Comparison of ENCODE assay signal across 16 cellular contexts in the genomic region with DNA sequence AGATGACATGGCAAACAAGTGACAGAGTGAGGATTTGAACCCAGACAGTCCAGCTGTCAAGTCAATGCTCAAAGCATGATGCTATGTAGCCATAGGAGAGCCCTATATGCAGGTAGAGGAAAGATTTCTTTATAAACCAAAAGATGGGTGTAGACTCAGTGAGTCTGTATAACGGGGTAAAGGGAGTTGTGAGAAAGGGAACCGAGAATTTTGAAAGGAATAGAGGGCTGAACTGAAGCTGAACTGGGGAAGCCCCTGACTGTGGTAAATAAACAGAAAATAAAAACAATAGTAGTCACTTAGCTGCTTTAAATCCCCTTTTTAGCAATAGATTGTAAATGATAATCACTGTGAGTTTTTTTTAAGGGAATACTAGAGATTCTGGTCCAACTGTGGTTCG.
DNase-seq lines count a peak whose midpoint lies in the region; ATAC-seq, FAIRE-seq and TF ChIP-seq lines count a peak whose summit lies in the region.
"Had no signal": no experiment of that assay in that cellular context is flagged by ENCODE, and none has a peak within 500 bp of the region (broad histone marks: within the 10 kb centered on the region; RNA-seq: fewer than 3 reads in every experiment).

No MANE protein-coding gene starts in this region.

- no peaks in the 10 kb centered on the region for H3K4me1 ChIP-seq in kidney (ENCODE audit: control insufficient read depth in 1 of 2, insufficient read depth in 1 of 2, low read depth in 1 of 2, low read length in 2 of 2)

- no peaks in the 10 kb centered on the region for H3K9me3 ChIP-seq in kidney (ENCODE audit: control insufficient read depth in 1 of 2, low read length in 2 of 2)

- H3K4me1 Mint-ChIP-seq in stimulated activated naive B cell treated with anti-CD40 and anti-IgM and Interleukin-4, amounts not matched to agents 10 μg/mL and 1 μg/mL and 100 μg/mL, for 72 hours, result no peaks in the 10 kb centered on the region
- H3K4me1 Mint-ChIP-seq: activated B cell treated with CpG ODN at 0.5 μM for 24 hours; naive thymus-derived CD8-positive, alpha-beta T cell had no signal

- H3K27ac Mint-ChIP-seq in stimulated activated naive B cell treated with anti-CD40 and anti-IgM and Interleukin-4, amounts not matched to agents 10 μg/mL and 1 μg/mL and 100 μg/mL, for 72 hours, result no peak overlapping the region
- H3K27ac Mint-ChIP-seq: activated B cell treated with CpG ODN at 0.5 μM for 24 hours; naive thymus-derived CD8-positive, alpha-beta T cell had no signal

- H3K27ac ChIP-seq in kidney (ENCODE audit: low read depth in 2 of 2, low read length in 2 of 2), result no peak overlapping the region
- H3K27ac ChIP-seq: epithelial cell of prostate, hepatocyte had no signal

- DNase-seq in stimulated activated naive B cell treated with anti-CD40 and anti-IgM and Interleukin-4, amounts not matched to agents 10 μg/mL and 1 μg/mL and 100 μg/mL, for 72 hours, result no peak
- no peak for DNase-seq in Kasumi-1 (lab: John Stamatoyannopoulos, UW)
- no peak for DNase-seq in kidney
- DNase-seq: activated B cell treated with CpG ODN at 0.5 μM for 24 hours; C1 segment of cervical spinal cord; left ventricle myocardium superior; naive thymus-derived CD8-positive, alpha-beta T cell; NCI-H226; OCI-M1; right cardiac atrium had no signal

- peaks cover 2 to 3% of the 10 kb centered on the region in 2 donors for H3K9me3 Mint-ChIP-seq in stimulated activated naive B cell treated with anti-CD40 and anti-IgM and Interleukin-4, amounts not matched to agents 10 μg/mL and 1 μg/mL and 100 μg/mL, for 72 hours

- ATAC-seq in GM18909 (IDR thresholded peaks at IDR 0.05; ENCODE audit: poor library complexity, unreplicated experiment) (peak; percentile 85), GM21717 (IDR thresholded peaks at IDR 0.05; ENCODE audit: unreplicated experiment) (peak; percentile 95), HG03066 (IDR thresholded peaks at IDR 0.05; ENCODE audit: low read depth, unreplicated experiment) (peak; percentile 65), HG03108 (IDR thresholded peaks at IDR 0.05; ENCODE audit: unreplicated experiment) (no peak)
- peak; percentile 51 to 65 for ATAC-seq in stimulated activated naive B cell treated with anti-CD40 and anti-IgM and Interleukin-4, amounts not matched to agents 10 μg/mL and 1 μg/mL and 100 μg/mL, for 72 hours (replicated peaks)
- ATAC-seq: left ventricle myocardium superior; naive thymus-derived CD8-positive, alpha-beta T cell; right cardiac atrium had no signal

- H3K27me3 Mint-ChIP-seq in stimulated activated naive B cell treated with anti-CD40 and anti-IgM and Interleukin-4, amounts not matched to agents 10 μg/mL and 1 μg/mL and 100 μg/mL, for 72 hours, result no peaks in the 10 kb centered on the region
- H3K27me3 Mint-ChIP-seq: activated B cell treated with CpG ODN at 0.5 μM for 24 hours had no signal

- TF ChIP-seq CTCF in kidney (IDR thresholded peaks at IDR 0.05; ENCODE audit: borderline replicate concordance, extremely low read depth, insufficient read depth), result no peak

- H3K36me3 ChIP-seq in kidney (ENCODE audit: control insufficient read depth in 1 of 2, insufficient read depth in 2 of 2, low read length in 2 of 2), result no peaks in the 10 kb centered on the region

- no peak overlapping the region for H3K4me3 ChIP-seq in kidney (ENCODE audit: low read length in 2 of 2)
- H3K4me3 ChIP-seq: hepatocyte had no signal

- H3K4me3 Mint-ChIP-seq in stimulated activated naive B cell treated with anti-CD40 and anti-IgM and Interleukin-4, amounts not matched to agents 10 μg/mL and 1 μg/mL and 100 μg/mL, for 72 hours, result no peak overlapping the region
- H3K4me3 Mint-ChIP-seq: activated B cell treated with CpG ODN at 0.5 μM for 24 hours; naive thymus-derived CD8-positive, alpha-beta T cell had no signal

- FAIRE-seq in kidney (lab: Jason Lieb, UNC), result no peak

- H3K36me3 Mint-ChIP-seq in stimulated activated naive B cell treated with anti-CD40 and anti-IgM and Interleukin-4, amounts not matched to agents 10 μg/mL and 1 μg/mL and 100 μg/mL, for 72 hours, result no peaks in the 10 kb centered on the region
- H3K36me3 Mint-ChIP-seq: naive thymus-derived CD8-positive, alpha-beta T cell had no signal

- intact Hi-C loops in kidney (cut with DNase I), result no loop called here

- H3K9ac ChIP-seq in kidney (ENCODE audit: low read length in 2 of 2), result no peak overlapping the region
